9 cellular contexts compared by ENCODE assay signal in the genomic region with DNA sequence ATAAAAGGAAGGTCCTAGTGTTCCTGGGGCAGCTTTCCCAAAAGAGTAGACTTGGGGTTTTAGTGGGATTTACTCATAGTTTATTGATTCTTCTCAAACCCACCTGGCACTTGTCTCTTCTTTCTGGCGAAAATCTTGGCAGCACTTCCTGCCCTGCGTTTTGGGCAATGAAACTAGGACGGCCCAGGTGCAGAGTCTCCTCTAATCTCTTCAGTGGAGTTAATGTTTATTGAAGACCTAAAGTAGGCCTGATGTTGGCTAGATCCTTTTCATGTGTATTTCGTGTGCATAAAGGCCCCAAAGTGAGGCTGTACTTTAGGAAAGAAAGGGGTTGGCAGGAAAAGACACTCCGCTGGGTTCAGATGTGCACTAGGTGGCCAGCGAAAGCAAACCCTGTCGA. TPM values are rescaled to one million over a fixed set of nuclear protein-coding genes. Genes with fewer than 3 reads are reported as not detected.
A peak's percentile ranks its signal among the peaks of the same experiment; 100 is the strongest.
DNase-seq lines count a peak whose midpoint lies in the region; FAIRE-seq and TF ChIP-seq lines count a peak whose summit lies in the region.
"Had no signal": no experiment of that assay in that cellular context is flagged by ENCODE, and none has a peak within 500 bp of the region (broad histone marks: within the 10 kb centered on the region; RNA-seq: fewer than 3 reads in every experiment).

No MANE protein-coding gene starts in this region.

- dilution Hi-C loops in keratinocyte (cut with MboI; ENCODE audit: extremely low pct_ligation_motif_present, low sequenced_read_pairs), result no loop called here

- H3K79me2 ChIP-seq in keratinocyte (ENCODE audit: control insufficient read depth, insufficient read depth, low read length), result no peaks in the 10 kb centered on the region
- H3K79me2 ChIP-seq in mesendoderm (ENCODE audit: control insufficient read depth, insufficient read depth, low read length), result no peaks in the 10 kb centered on the region

- TF ChIP-seq CTCF in keratinocyte (optimal IDR thresholded peaks at IDR 0.05 in 1 of 3, IDR thresholded peaks at IDR 0.05 in 1 of 3, conservative IDR thresholded peaks at IDR 0.05 in 1 of 3; ENCODE audit: extremely low read depth in 1 of 3, insufficient read depth in 2 of 3, low read length in 3 of 3) (no peak), type B pancreatic cell (conservative IDR thresholded peaks at IDR 0.05) (no peak), tibial nerve (IDR thresholded peaks at IDR 0.05) (no peak), chondrocyte (IDR thresholded peaks at IDR 0.05) (no peak)

- H2AK5ac ChIP-seq in mesendoderm (ENCODE audit: low read length), result no peak overlapping the region

- no peak overlapping the region for H4K5ac ChIP-seq in mesendoderm (ENCODE audit: low read length)

- no peak overlapping the region for H2BK120ac ChIP-seq in mesendoderm (ENCODE audit: low read depth, low read length)

- H3K9ac ChIP-seq in adipocyte (ENCODE audit: low read length) (peak overlapping the region; percentile 19), keratinocyte (ENCODE audit: control insufficient read depth, extremely low read depth, insufficient read depth, low read length) (no peak overlapping the region), mesendoderm (ENCODE audit: low read length) (peak overlapping the region; percentile 6)
- H3K9ac ChIP-seq: BLaER1 had no signal

- H3K27me3 Mint-ChIP-seq in type B pancreatic cell (peaks cover 57% of the 10 kb centered on the region), chondrocyte (ENCODE audit: low read depth) (no peaks in the 10 kb centered on the region)

- H3K27ac ChIP-seq in keratinocyte (ENCODE audit: control insufficient read depth, insufficient read depth, low read length) (no peak overlapping the region), mesendoderm (ENCODE audit: low read depth, low read length) (no peak overlapping the region), tibial nerve (peak overlapping the region in 1 of 4 donors; percentile 63)
- H3K27ac ChIP-seq: BLaER1 had no signal

- H3K4me3 Mint-ChIP-seq in type B pancreatic cell (no peak overlapping the region), chondrocyte (ENCODE audit: unreplicated experiment) (no peak overlapping the region)

- H2BK5ac ChIP-seq in mesendoderm (ENCODE audit: low read length), result no peak overlapping the region

- peaks cover 17% of the 10 kb centered on the region for H3K4me1 ChIP-seq in adipocyte (ENCODE audit: control insufficient read depth, insufficient read depth, low read length)
- H3K4me1 ChIP-seq in keratinocyte (ENCODE audit: control insufficient read depth, extremely low read depth, insufficient read depth, low read length), result no peaks in the 10 kb centered on the region
- peaks cover 9% of the 10 kb centered on the region for H3K4me1 ChIP-seq in mesendoderm (ENCODE audit: control insufficient read depth, low read depth, low read length)
- H3K4me1 ChIP-seq in tibial nerve, result peaks cover 0 to 63% (median 10%) of the 10 kb centered on the region in 4 donors

- H3K36me3 ChIP-seq in adipocyte (ENCODE audit: control insufficient read depth, insufficient read depth, low read length, severe bottlenecking) (no peaks in the 10 kb centered on the region), keratinocyte (ENCODE audit: control insufficient read depth in 2 of 2, extremely low read depth in 1 of 2, insufficient read depth in 2 of 2, low read length in 2 of 2) (peaks cover 1 to 2% of the 10 kb centered on the region in 2 experiments), mesendoderm (ENCODE audit: control insufficient read depth, insufficient read depth, low read length) (no peaks in the 10 kb centered on the region), tibial nerve (no peaks in the 10 kb centered on the region)
- H3K36me3 ChIP-seq: BLaER1 had no signal

- H3K36me3 Mint-ChIP-seq in type B pancreatic cell (peaks cover 27% of the 10 kb centered on the region), chondrocyte (ENCODE audit: low read depth) (peaks cover 4% of the 10 kb centered on the region)
- H3K36me3 Mint-ChIP-seq: CD4-positive, CD25-positive, alpha-beta regulatory T cell had no signal

- H3K79me1 ChIP-seq in mesendoderm (ENCODE audit: low read length), result no peaks in the 10 kb centered on the region

- H2AFZ ChIP-seq in keratinocyte (ENCODE audit: control insufficient read depth, low read length), result no peak overlapping the region

- no peak overlapping the region for H3K23ac ChIP-seq in mesendoderm (ENCODE audit: low read length)

- H3K27ac Mint-ChIP-seq in type B pancreatic cell, result peak overlapping the region; percentile 47
- no peak overlapping the region for H3K27ac Mint-ChIP-seq in chondrocyte (ENCODE audit: unreplicated experiment)
- H3K27ac Mint-ChIP-seq: CD4-positive, CD25-positive, alpha-beta regulatory T cell had no signal

- no peak overlapping the region for H3K4ac ChIP-seq in mesendoderm (ENCODE audit: low read depth, low read length)

- no peak overlapping the region for H2BK15ac ChIP-seq in mesendoderm (replicated peaks; ENCODE audit: low read depth)

- TF ChIP-seq POLR2A in tibial nerve (IDR thresholded peaks at IDR 0.05), result no peak

- no peak overlapping the region for H3K4me3 ChIP-seq in adipocyte (ENCODE audit: low read length)
- no peak overlapping the region for H3K4me3 ChIP-seq in keratinocyte (ENCODE audit: control insufficient read depth in 2 of 3, extremely low read depth in 1 of 3, insufficient read depth in 2 of 3, low read depth in 1 of 3, low read length in 3 of 3)
- H3K4me3 ChIP-seq in mesendoderm (ENCODE audit: low read length), result no peak overlapping the region
- H3K4me3 ChIP-seq in tibial nerve, result no peak overlapping the region
- H3K4me3 ChIP-seq: BLaER1 had no signal

- no peaks in the 10 kb centered on the region for H3K9me3 ChIP-seq in adipocyte (ENCODE audit: control insufficient read depth, low read length)
- H3K9me3 ChIP-seq in keratinocyte (ENCODE audit: control insufficient read depth, low read depth, low read length), result no peaks in the 10 kb centered on the region
- H3K9me3 ChIP-seq in tibial nerve, result no peaks in the 10 kb centered on the region
- H3K9me3 ChIP-seq: BLaER1 had no signal

- H3K27me3 ChIP-seq in adipocyte (replicated peaks; ENCODE audit: control insufficient read depth, insufficient read depth, low read length), result no peaks in the 10 kb centered on the region
- H3K27me3 ChIP-seq in keratinocyte (ENCODE audit: control insufficient read depth, extremely low read depth, insufficient read depth, low read length), result peaks cover 18% of the 10 kb centered on the region
- no peaks in the 10 kb centered on the region for H3K27me3 ChIP-seq in mesendoderm (ENCODE audit: insufficient read depth, low read length, poor library complexity)
- peaks cover 0 to 13% of the 10 kb centered on the region in 2 donors for H3K27me3 ChIP-seq in tibial nerve

- no CpG with 5 or more reads among the region's 7 CpGs for WGBS in mesendoderm (ENCODE audit: extremely low coverage, insufficient coverage, low lambda C conversion rate)
- WGBS in tibial nerve, 2 donors, result 61 to 66% methylated on average over 7 of the region's 7 CpGs

- H3K4me1 Mint-ChIP-seq in type B pancreatic cell (ENCODE audit: unreplicated experiment) (peaks cover 10% of the 10 kb centered on the region), chondrocyte (ENCODE audit: low read depth) (peaks cover 31% of the 10 kb centered on the region)

- no peak for DNase-seq in adipocyte (ENCODE audit: low read depth)
- DNase-seq in keratinocyte (ENCODE audit: low read depth, low spot score), result no peak
- no peak for DNase-seq in mesendoderm
- DNase-seq in type B pancreatic cell (ENCODE audit: extremely low spot score, unreplicated experiment), result no peak
- DNase-seq in tibial nerve (ENCODE audit: low spot score in 2 of 2), result no peak
- DNase-seq in chondrocyte (ENCODE audit: low spot score), result no peak
- DNase-seq in activated naive CD4-positive, alpha-beta T cell treated with anti-CD3 and anti-CD28 coated beads, Interleukin-2, amount 50 U/mL, for 16 hours, result no peak

- no peak overlapping the region for H3K18ac ChIP-seq in mesendoderm (ENCODE audit: low read length)

- H4K8ac ChIP-seq in mesendoderm (ENCODE audit: low read depth, low read length), result no peak overlapping the region

- no peaks in the 10 kb centered on the region for H4K20me1 ChIP-seq in keratinocyte (ENCODE audit: control insufficient read depth, extremely low read depth, insufficient read depth, low read length)

- TF ChIP-seq EP300 in tibial nerve (IDR thresholded peaks at IDR 0.05), result no peak

- peak; percentile 44 for FAIRE-seq in keratinocyte (lab: Jason Lieb, UNC)

- H3K4me2 ChIP-seq in keratinocyte (ENCODE audit: control insufficient read depth, extremely low read depth, insufficient read depth, low read depth, low read length), result no peak overlapping the region
- no peak overlapping the region for H3K4me2 ChIP-seq in mesendoderm (ENCODE audit: low read length)
- H3K4me2 ChIP-seq: BLaER1 had no signal

- H3K9me3 Mint-ChIP-seq in type B pancreatic cell, result no peaks in the 10 kb centered on the region
- H3K9me3 Mint-ChIP-seq in chondrocyte (ENCODE audit: low read depth), result no peaks in the 10 kb centered on the region

- H3K9me1 ChIP-seq in keratinocyte (ENCODE audit: control insufficient read depth, extremely low read depth, insufficient read depth, low read length), result no peaks in the 10 kb centered on the region

- peak overlapping the region; percentile 58 for H3K56ac ChIP-seq in mesendoderm (ENCODE audit: low read length)

RNA-seq across cellular contexts. Expression of a gene that starts 5.1 kb away (rescaled TPM):
- 11.9 to 27.8 TPM (median 12.3 TPM) in 3 replicates for polyA plus RNA-seq in keratinocyte
- polyA plus RNA-seq in keratinocyte (2011; ENCODE audit: low read depth), result 3.8 TPM
- polyA plus RNA-seq in keratinocyte (2011; cell fraction: cytosol; rRNA removed), result 9.2 and 13.1 TPM in 2 replicates
- 24.7 and 30.9 TPM in 2 replicates for polyA plus RNA-seq in keratinocyte (2011; cell fraction: nucleus; rRNA removed)
- 5.4 and 32.2 TPM in 2 replicates for polyA plus RNA-seq in keratinocyte (2012; ENCODE audit: low replicate concordance)
- 14.2 to 51.2 TPM (median 17.0 TPM) in 3 replicates for polyA minus RNA-seq in keratinocyte
- polyA minus RNA-seq in keratinocyte (2011; cell fraction: cytosol; rRNA and poly(A)+ RNA removed), result 18.2 TPM
- polyA minus RNA-seq in keratinocyte (2011; cell fraction: nucleus; rRNA and poly(A)+ RNA removed), result 21.0 and 28.8 TPM in 2 replicates
- 4.7 TPM for polyA plus RNA-seq in mesendoderm (2013, experiment 1 of 2)
- polyA plus RNA-seq in mesendoderm (2013, experiment 2 of 2), result 4.9 TPM
- total RNA-seq in type B pancreatic cell (ENCODE audit: low replicate concordance) (11.3 and 42.9 TPM in 2 replicates), tibial nerve (10 to 100 TPM; 11.7 to 34.1 (median 17.6) TPM), chondrocyte (68.0 to 160 TPM (median 74.4 TPM) in 3 replicates)
- total RNA-seq: CD4-positive, CD25-positive, alpha-beta regulatory T cell had no signal
- polyA plus RNA-seq: CD4-positive, CD25-positive, alpha-beta regulatory T cell had no signal

RNA-seq across cellular contexts. Expression of a gene that starts 39.8 kb away (rescaled TPM):
- polyA plus RNA-seq in keratinocyte, result 1.8 to 3.0 TPM (median 2.1 TPM) in 3 replicates
- polyA plus RNA-seq in keratinocyte (2011; ENCODE audit: low read depth), result 2.0 TPM
- polyA plus RNA-seq in keratinocyte (2011; cell fraction: cytosol; rRNA removed), result 1.4 and 2.4 TPM in 2 replicates
- polyA plus RNA-seq in keratinocyte (2011; cell fraction: nucleus; rRNA removed), result 1.6 and 1.7 TPM in 2 replicates
- 2.3 and 3.0 TPM in 2 replicates for polyA plus RNA-seq in keratinocyte (2012; ENCODE audit: low replicate concordance)
- 3.6 to 8.7 TPM (median 4.6 TPM) in 3 replicates for polyA minus RNA-seq in keratinocyte
- 7.9 TPM for polyA minus RNA-seq in keratinocyte (2011; cell fraction: cytosol; rRNA and poly(A)+ RNA removed)
- polyA minus RNA-seq in keratinocyte (2011; cell fraction: nucleus; rRNA and poly(A)+ RNA removed), result 2.3 and 2.6 TPM in 2 replicates
- polyA plus RNA-seq in mesendoderm (2013, experiment 1 of 2), result 2.8 TPM
- 2.9 TPM for polyA plus RNA-seq in mesendoderm (2013, experiment 2 of 2)
- total RNA-seq in type B pancreatic cell (ENCODE audit: low replicate concordance), result 16.7 and 28.8 TPM in 2 replicates
- total RNA-seq in tibial nerve, result 10 to 100 TPM; 11.7 to 21.4 (median 17.3) TPM
- total RNA-seq in chondrocyte, result 6.1 to 6.4 TPM (median 6.3 TPM) in 3 replicates

RNA-seq across cellular contexts. Expression of a gene that starts 56.7 kb away (rescaled TPM):
- polyA plus RNA-seq in keratinocyte, result 35.7 to 59.4 TPM (median 41.4 TPM) in 3 replicates
- 12.5 TPM for polyA plus RNA-seq in keratinocyte (2011; ENCODE audit: low read depth)
- polyA plus RNA-seq in keratinocyte (2011; cell fraction: cytosol; rRNA removed), result 41.5 and 68.5 TPM in 2 replicates
- 61.9 and 66.3 TPM in 2 replicates for polyA plus RNA-seq in keratinocyte (2011; cell fraction: nucleus; rRNA removed)
- polyA plus RNA-seq in keratinocyte (2012; ENCODE audit: low replicate concordance), result 31.8 and 46.1 TPM in 2 replicates
- polyA minus RNA-seq in keratinocyte, result 36.3 to 53.9 TPM (median 39.5 TPM) in 3 replicates
- 20.9 TPM for polyA minus RNA-seq in keratinocyte (2011; cell fraction: cytosol; rRNA and poly(A)+ RNA removed)
- 32.5 and 77.1 TPM in 2 replicates for polyA minus RNA-seq in keratinocyte (2011; cell fraction: nucleus; rRNA and poly(A)+ RNA removed)
- polyA plus RNA-seq in mesendoderm (2013, experiment 1 of 2), result 26.7 TPM
- polyA plus RNA-seq in mesendoderm (2013, experiment 2 of 2), result 26.7 TPM
- total RNA-seq in type B pancreatic cell (ENCODE audit: low replicate concordance) (49.2 and 103 TPM in 2 replicates), tibial nerve (100 to 1,000 TPM in 1 of 4 donors, 10 to 100 TPM in 3; 66.6 to 123 (median 72.1) TPM), chondrocyte (35.6 to 41.4 TPM (median 37.2 TPM) in 3 replicates)
